8 cellular contexts compared by ENCODE assay signal in the genomic region with DNA sequence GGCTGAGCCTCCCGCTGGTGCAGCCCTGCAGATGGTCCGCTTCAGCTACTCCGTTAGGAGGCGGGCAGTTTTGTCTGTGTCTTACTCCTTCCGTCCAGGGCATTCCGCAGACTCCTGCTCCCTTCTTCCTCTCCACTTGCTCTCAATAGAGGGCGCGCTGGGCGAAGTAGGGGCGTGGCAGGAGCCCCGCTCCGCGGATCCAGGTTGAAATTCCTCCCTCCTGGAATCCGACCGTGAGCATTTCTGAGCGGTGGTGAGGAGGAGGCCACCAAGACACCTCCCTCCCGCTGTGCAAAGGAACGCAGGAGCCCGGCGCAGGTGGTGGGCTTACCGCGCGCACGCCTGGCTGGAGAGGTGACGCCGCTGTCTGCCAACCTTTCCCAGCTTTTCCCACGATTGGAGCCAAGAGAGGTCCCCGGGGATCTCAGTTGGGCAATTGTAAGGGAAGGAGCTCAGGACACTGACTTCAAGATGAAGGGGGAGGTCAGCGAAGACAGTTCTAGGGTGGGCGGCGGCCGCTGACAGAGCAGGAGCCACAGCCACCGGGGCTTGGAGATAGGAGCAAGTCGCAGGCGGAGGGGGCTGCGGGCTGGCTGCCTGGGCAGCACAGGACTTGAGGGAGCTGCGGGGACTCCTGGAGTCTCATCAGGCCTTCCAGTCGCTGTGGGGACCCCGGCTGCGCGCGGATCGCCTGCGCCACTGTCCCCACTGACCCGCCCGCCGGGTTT.
A peak's percentile ranks its signal among the peaks of the same experiment; 100 is the strongest.
DNase-seq lines count a peak whose midpoint lies in the region; ATAC-seq and TF ChIP-seq lines count a peak whose summit lies in the region.

No MANE protein-coding gene starts in this region.

- DNase-seq in G401 (ENCODE audit: low spot score) (peak; percentile 42), RPMI8226 (peak; percentile 2), foreskin keratinocyte (peak; percentile 19 to 38), non-pigmented ciliary epithelial cell (ENCODE audit: low read depth) (peak; percentile 40), dermis blood vessel endothelial cell (no peak), NCI-H524 treated with DMSO at 0.1 percent for 48 hours (lab: John Stamatoyannopoulos, UW) (no peak)
- DNase-seq in CD4-positive, alpha-beta T cell = no peak

- H3K36me3 ChIP-seq in HEK293 (ENCODE audit: control insufficient read depth in 2 of 2, insufficient read depth in 1 of 2, low read length in 2 of 2) = no peaks in the 10 kb centered on the region

- ATAC-seq in foreskin keratinocyte = peak; percentile 75
- no peak for ATAC-seq in CD4-positive, alpha-beta T cell (ENCODE audit: poor library complexity)

- CTCF ChIA-PET in HEK293 (lab: Yijun Ruan, JAX) = interaction anchor here (0.6 to 1.6 kb wide), 7 partner anchors 8 to 48 kb away, joined by 3 to 6 read pairs (median 3); no protein-coding TSS in a partner anchor
- CTCF ChIA-PET in CD4-positive, alpha-beta T cell (lab: Charles Lee) = no interaction called here

- H3K27ac ChIP-seq in HEK293 (ENCODE audit: extremely low read depth, low read depth, low read length) = no peak overlapping the region
- no peak overlapping the region for H3K27ac ChIP-seq in foreskin keratinocyte
- no peak overlapping the region for H3K27ac ChIP-seq in CD4-positive, alpha-beta T cell (ENCODE audit: low read depth, low read length)

- no peaks in the 10 kb centered on the region for H3K36me3 Mint-ChIP-seq in CD4-positive, alpha-beta T cell (ENCODE audit: low read depth)

- H3K9me3 ChIP-seq in HEK293 (ENCODE audit: control insufficient read depth, insufficient read depth, low read depth, low read length) = no peaks in the 10 kb centered on the region
- no peaks in the 10 kb centered on the region for H3K9me3 ChIP-seq in CD4-positive, alpha-beta T cell (ENCODE audit: control insufficient read depth, low read length)

- in situ Hi-C loops in G401 (cut with HindIII; ENCODE audit: low sequenced_read_pairs) = no loop called here

- H3K9me3 Mint-ChIP-seq in CD4-positive, alpha-beta T cell = peaks cover 3% of the 10 kb centered on the region

- intact Hi-C loops in CD4-positive, alpha-beta T cell (cut with DNase I, micrococcal nuclease) = no loop called here

- H3K4me1 Mint-ChIP-seq in CD4-positive, alpha-beta T cell (ENCODE audit: low read depth) = no peaks in the 10 kb centered on the region

- peaks cover 6% of the 10 kb centered on the region for H3K27me3 Mint-ChIP-seq in CD4-positive, alpha-beta T cell

- TF ChIP-seq CTCF in HEK293 (tag by site-specific recombination; IDR thresholded peaks at IDR 0.05) = no peak
- peak; percentile 38 for TF ChIP-seq CTCF in foreskin keratinocyte (conservative IDR thresholded peaks at IDR 0.05)
- TF ChIP-seq CTCF in CD4-positive, alpha-beta T cell (IDR thresholded peaks at IDR 0.05) = no peak

- H3K4me1 ChIP-seq in HEK293 (ENCODE audit: control insufficient read depth, insufficient read depth, low read length) (no peaks in the 10 kb centered on the region), foreskin keratinocyte (no peaks in the 10 kb centered on the region)

- POLR2A ChIA-PET in HEK293 (lab: Yijun Ruan, JAX) = no interaction called here
- POLR2A ChIA-PET in CD4-positive, alpha-beta T cell (lab: Charles Lee) = no interaction called here

- peak overlapping the region; percentile 45 for H3K4me3 ChIP-seq in HEK293 (ENCODE audit: low read depth, low read length)

- H3K4me3 Mint-ChIP-seq in CD4-positive, alpha-beta T cell = no peak overlapping the region

- no peak overlapping the region for H3K27ac Mint-ChIP-seq in CD4-positive, alpha-beta T cell

- peaks cover 10% of the 10 kb centered on the region for H3K27me3 ChIP-seq in foreskin keratinocyte
- H3K27me3 ChIP-seq in CD4-positive, alpha-beta T cell (ENCODE audit: control insufficient read depth, insufficient read depth, low read length) = peaks cover 5% of the 10 kb centered on the region

TF ChIP-seq in HEK293, 187 proteins besides CTCF, POLR2A, EP300 and RAD21 (continues in another document):
- TF ChIP-seq KLF9 (tag by site-specific recombination; IDR thresholded peaks at IDR 0.05; ENCODE audit: low read depth) = peak; percentile 60
- TF ChIP-seq, protein P1, sequence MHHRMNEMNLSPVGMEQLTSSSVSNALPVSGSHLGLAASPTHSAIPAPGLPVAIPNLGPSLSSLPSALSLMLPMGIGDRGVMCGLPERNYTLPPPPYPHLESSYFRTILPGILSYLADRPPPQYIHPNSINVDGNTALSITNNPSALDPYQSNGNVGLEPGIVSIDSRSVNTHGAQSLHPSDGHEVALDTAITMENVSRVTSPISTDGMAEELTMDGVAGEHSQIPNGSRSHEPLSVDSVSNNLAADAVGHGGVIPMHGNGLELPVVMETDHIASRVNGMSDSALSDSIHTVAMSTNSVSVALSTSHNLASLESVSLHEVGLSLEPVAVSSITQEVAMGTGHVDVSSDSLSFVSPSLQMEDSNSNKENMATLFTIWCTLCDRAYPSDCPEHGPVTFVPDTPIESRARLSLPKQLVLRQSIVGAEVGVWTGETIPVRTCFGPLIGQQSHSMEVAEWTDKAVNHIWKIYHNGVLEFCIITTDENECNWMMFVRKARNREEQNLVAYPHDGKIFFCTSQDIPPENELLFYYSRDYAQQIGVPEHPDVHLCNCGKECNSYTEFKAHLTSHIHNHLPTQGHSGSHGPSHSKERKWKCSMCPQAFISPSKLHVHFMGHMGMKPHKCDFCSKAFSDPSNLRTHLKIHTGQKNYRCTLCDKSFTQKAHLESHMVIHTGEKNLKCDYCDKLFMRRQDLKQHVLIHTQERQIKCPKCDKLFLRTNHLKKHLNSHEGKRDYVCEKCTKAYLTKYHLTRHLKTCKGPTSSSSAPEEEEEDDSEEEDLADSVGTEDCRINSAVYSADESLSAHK (tag by site-specific recombination; IDR thresholded peaks at IDR 0.05) = no peak
- TF ChIP-seq ZNF548 (tag by site-specific recombination; IDR thresholded peaks at IDR 0.05) = no peak
- TF ChIP-seq, protein P2, sequence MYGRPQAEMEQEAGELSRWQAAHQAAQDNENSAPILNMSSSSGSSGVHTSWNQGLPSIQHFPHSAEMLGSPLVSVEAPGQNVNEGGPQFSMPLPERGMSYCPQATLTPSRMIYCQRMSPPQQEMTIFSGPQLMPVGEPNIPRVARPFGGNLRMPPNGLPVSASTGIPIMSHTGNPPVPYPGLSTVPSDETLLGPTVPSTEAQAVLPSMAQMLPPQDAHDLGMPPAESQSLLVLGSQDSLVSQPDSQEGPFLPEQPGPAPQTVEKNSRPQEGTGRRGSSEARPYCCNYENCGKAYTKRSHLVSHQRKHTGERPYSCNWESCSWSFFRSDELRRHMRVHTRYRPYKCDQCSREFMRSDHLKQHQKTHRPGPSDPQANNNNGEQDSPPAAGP (tag by site-specific recombination; IDR thresholded peaks at IDR 0.05) = no peak
- no peak for TF ChIP-seq ZNF274 (IDR thresholded peaks at IDR 0.05; ENCODE audit: low read length)
- TF ChIP-seq ZNF274 (tag by site-specific recombination; IDR thresholded peaks at IDR 0.05; ENCODE audit: borderline replicate concordance) = no peak
- TF ChIP-seq ZNF423 (tag by site-specific recombination; IDR thresholded peaks at IDR 0.05) = no peak
- TF ChIP-seq, protein P3, sequence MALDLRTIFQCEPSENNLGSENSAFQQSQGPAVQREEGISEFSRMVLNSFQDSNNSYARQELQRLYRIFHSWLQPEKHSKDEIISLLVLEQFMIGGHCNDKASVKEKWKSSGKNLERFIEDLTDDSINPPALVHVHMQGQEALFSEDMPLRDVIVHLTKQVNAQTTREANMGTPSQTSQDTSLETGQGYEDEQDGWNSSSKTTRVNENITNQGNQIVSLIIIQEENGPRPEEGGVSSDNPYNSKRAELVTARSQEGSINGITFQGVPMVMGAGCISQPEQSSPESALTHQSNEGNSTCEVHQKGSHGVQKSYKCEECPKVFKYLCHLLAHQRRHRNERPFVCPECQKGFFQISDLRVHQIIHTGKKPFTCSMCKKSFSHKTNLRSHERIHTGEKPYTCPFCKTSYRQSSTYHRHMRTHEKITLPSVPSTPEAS (tag by site-specific recombination; IDR thresholded peaks at IDR 0.05) = no peak
- TF ChIP-seq ZNF571 (tag by site-specific recombination; IDR thresholded peaks at IDR 0.05) = no peak
- TF ChIP-seq ZSCAN16 (tag by site-specific recombination; IDR thresholded peaks at IDR 0.05) = no peak
- no peak for TF ChIP-seq ZNF10 (tag by site-specific recombination; IDR thresholded peaks at IDR 0.05)
- TF ChIP-seq OSR2 (tag by site-specific recombination; IDR thresholded peaks at IDR 0.05) = no peak
- TF ChIP-seq GLI2 (tag by site-specific recombination; IDR thresholded peaks at IDR 0.05; ENCODE audit: borderline replicate concordance, low read depth) = no peak
- TF ChIP-seq ZNF629 (tag by site-specific recombination; IDR thresholded peaks at IDR 0.05) = no peak
- TF ChIP-seq ZNF239 (tag by site-specific recombination; IDR thresholded peaks at IDR 0.05) = no peak
- TF ChIP-seq YY2 (tag by site-specific recombination; IDR thresholded peaks at IDR 0.05) = no peak

Comparison
In these comparisons a context has a peak if more than half of its experiments do, and no peak if none do; other contexts are left out.
1. DNase-seq: peak in G401 (single experiment), RPMI8226 (single experiment), foreskin keratinocyte (2 of 2) and non-pigmented ciliary epithelial cell (single experiment); none in dermis blood vessel endothelial cell (single experiment), CD4-positive, alpha-beta T cell (0 of 10) and NCI-H524 treated with DMSO at 0.1 percent for 48 hours (single experiment).